ENCODE assay signal across 11 cellular contexts in the genomic region with DNA sequence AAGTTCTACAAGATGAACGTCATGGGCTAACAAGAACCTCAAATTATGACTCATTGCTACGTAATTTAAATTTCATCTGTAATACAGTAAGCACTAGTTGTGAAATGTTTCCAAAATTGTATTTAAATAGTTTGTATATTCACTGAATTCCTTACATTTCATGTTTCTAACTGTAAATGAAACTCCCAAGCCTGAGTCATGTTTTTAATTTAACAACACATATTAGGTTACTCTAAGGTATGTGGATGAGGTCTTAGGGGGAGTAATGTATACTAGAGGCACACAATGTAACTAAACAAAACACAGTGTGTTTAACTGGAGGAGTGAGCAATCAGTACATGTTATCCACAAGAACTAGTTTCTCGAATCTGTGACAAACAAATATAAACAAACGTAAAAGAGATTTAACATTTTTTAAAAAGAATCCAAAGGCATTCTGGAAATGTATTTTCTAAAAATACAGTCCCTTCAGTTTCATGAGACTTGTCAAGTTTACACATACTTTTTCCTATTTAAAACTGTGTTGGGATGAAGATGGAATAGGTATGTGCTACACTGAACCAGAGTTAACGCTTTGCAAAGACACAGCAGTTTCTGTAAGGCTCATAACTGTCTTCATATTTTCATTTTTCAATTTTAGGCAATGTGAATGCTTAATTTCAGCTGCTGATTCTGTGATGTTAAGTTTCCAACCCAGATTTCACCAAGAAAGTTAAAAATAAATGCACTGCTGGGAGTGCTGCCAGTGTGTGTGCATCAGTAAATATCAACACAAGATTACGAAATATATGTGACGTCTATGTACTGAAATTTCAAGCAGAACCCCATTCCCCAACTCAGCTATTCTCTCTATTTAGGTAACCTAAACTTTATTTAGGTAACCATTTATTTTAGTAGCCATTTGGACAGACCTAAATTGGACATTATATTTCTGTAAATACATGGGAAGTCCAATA.
A peak's percentile ranks its signal among the peaks of the same experiment; 100 is the strongest.
DNase-seq lines count a peak whose midpoint lies in the region; ATAC-seq and FAIRE-seq lines count a peak whose summit lies in the region.
"Had no signal": no experiment of that assay in that cellular context is flagged by ENCODE, and none has a peak within 500 bp of the region (broad histone marks: within the 10 kb centered on the region; RNA-seq: fewer than 3 reads in every experiment).

No MANE protein-coding gene starts in this region.

- no peaks in the 10 kb centered on the region for H3K27me3 Mint-ChIP-seq in activated T-cell treated with anti-CD3 and anti-CD28 coated beads, Interleukin-2, amount 50 U/mL, for 24 hours
- no peaks in the 10 kb centered on the region for H3K27me3 Mint-ChIP-seq in central memory CD8-positive, alpha-beta T cell
- no peaks in the 10 kb centered on the region for H3K27me3 Mint-ChIP-seq in memory B cell
- H3K27me3 Mint-ChIP-seq: CD4-positive, alpha-beta memory T cell had no signal

- peak; percentile 92 for FAIRE-seq in urothelium cell line (lab: Jason Lieb, UNC)

- H3K4me3 Mint-ChIP-seq in activated T-cell treated with anti-CD3 and anti-CD28 coated beads, Interleukin-2, amount 50 U/mL, for 24 hours = no peak overlapping the region
- H3K4me3 Mint-ChIP-seq in central memory CD8-positive, alpha-beta T cell = no peak overlapping the region
- H3K4me3 Mint-ChIP-seq in memory B cell = no peak overlapping the region

- H3K9me3 Mint-ChIP-seq in activated T-cell treated with anti-CD3 and anti-CD28 coated beads, Interleukin-2, amount 50 U/mL, for 24 hours = no peaks in the 10 kb centered on the region
- no peaks in the 10 kb centered on the region for H3K9me3 Mint-ChIP-seq in central memory CD8-positive, alpha-beta T cell
- no peaks in the 10 kb centered on the region for H3K9me3 Mint-ChIP-seq in memory B cell
- H3K9me3 Mint-ChIP-seq: CD4-positive, alpha-beta memory T cell had no signal

- H3K27ac Mint-ChIP-seq in activated T-cell treated with anti-CD3 and anti-CD28 coated beads, Interleukin-2, amount 50 U/mL, for 24 hours = peak overlapping the region; percentile 85
- H3K27ac Mint-ChIP-seq in central memory CD8-positive, alpha-beta T cell (ENCODE audit: low read depth) = peak overlapping the region; percentile 7
- peak overlapping the region; percentile 14 for H3K27ac Mint-ChIP-seq in memory B cell

- ATAC-seq in central memory CD8-positive, alpha-beta T cell (replicated peaks; ENCODE audit: extremely low read depth, poor library complexity, severe bottlenecking) = no peak
- no peak for ATAC-seq in memory B cell (ENCODE audit: low read depth)
- ATAC-seq in HG03457 (IDR thresholded peaks at IDR 0.05; ENCODE audit: unreplicated experiment) = no peak
- ATAC-seq in GM18511 (IDR thresholded peaks at IDR 0.05; ENCODE audit: unreplicated experiment) = no peak

- peaks cover 94% of the 10 kb centered on the region for H3K36me3 Mint-ChIP-seq in activated T-cell treated with anti-CD3 and anti-CD28 coated beads, Interleukin-2, amount 50 U/mL, for 24 hours (ENCODE audit: low read depth)
- peaks cover 23% of the 10 kb centered on the region for H3K36me3 Mint-ChIP-seq in central memory CD8-positive, alpha-beta T cell (ENCODE audit: insufficient read depth)
- peaks cover 21% of the 10 kb centered on the region for H3K36me3 Mint-ChIP-seq in memory B cell

- DNase-seq in activated T-cell treated with anti-CD3 and anti-CD28 coated beads, Interleukin-2, amount 50 U/mL, for 24 hours = no peak
- no peak for DNase-seq in activated T-cell treated with anti-CD3 and anti-CD28 coated beads, Interleukin-2, amount 50 U/mL, for 1 hour
- DNase-seq in central memory CD8-positive, alpha-beta T cell (ENCODE audit: low spot score in 2 of 2) = no peak
- DNase-seq in memory B cell (ENCODE audit: low spot score in 2 of 2) (no peak), urothelium cell line (ENCODE audit: low spot score) (peak; percentile 48), AML-193 (lab: John Stamatoyannopoulos, UW) (no peak)
- DNase-seq: activated effector memory CD4-positive, alpha-beta T cell treated with Interleukin-2 at 50 U/mL for 16 hours; CD4-positive, alpha-beta memory T cell; NCI-H526 treated with DMSO at 0.1 percent for 48 hours had no signal

- H3K4me1 Mint-ChIP-seq in activated T-cell treated with anti-CD3 and anti-CD28 coated beads, Interleukin-2, amount 50 U/mL, for 24 hours (ENCODE audit: low read depth) = peaks cover 46% of the 10 kb centered on the region
- H3K4me1 Mint-ChIP-seq in central memory CD8-positive, alpha-beta T cell = peaks cover 33% of the 10 kb centered on the region
- peaks cover 13% of the 10 kb centered on the region for H3K4me1 Mint-ChIP-seq in memory B cell

Comparison
In these comparisons a context has a peak if more than half of its experiments do, and no peak if none do; other contexts are left out.
1. H3K27ac Mint-ChIP-seq: peak in every context shown above with its lines; median percentile 85 in activated T-cell treated with anti-CD3 and anti-CD28 coated beads, Interleukin-2, amount 50 U/mL, for 24 hours; 14 in memory B cell; 7 in central memory CD8-positive, alpha-beta T cell.